ENCODE assay signal across 19 cellular contexts in genomic region chr4:157674699-157675098, GRCh38.
A peak's percentile ranks its signal among the peaks of the same experiment; 100 is the strongest.
DNase-seq lines count a peak whose midpoint lies in the region; ATAC-seq and TF ChIP-seq lines count a peak whose summit lies in the region.
"Had no signal": no experiment of that assay in that cellular context is flagged by ENCODE, and none has a peak within 500 bp of the region (broad histone marks: within the 10 kb centered on the region; RNA-seq: fewer than 3 reads in every experiment).

No MANE protein-coding gene starts in this region.

- intact Hi-C loops in mammary epithelial cell (cut with micrococcal nuclease) (no loop called here), natural killer cell (cut with micrococcal nuclease) (no loop called here)

- H3K9me3 ChIP-seq in mammary epithelial cell (replicated peaks; ENCODE audit: insufficient read depth, low read length) (no peaks in the 10 kb centered on the region), SK-N-SH (no peaks in the 10 kb centered on the region)
- H3K9me3 ChIP-seq: right atrium auricular region had no signal

- peaks cover 4% of the 10 kb centered on the region for H3K36me3 Mint-ChIP-seq in osteocyte (ENCODE audit: unreplicated experiment)
- H3K36me3 Mint-ChIP-seq in natural killer cell = no peaks in the 10 kb centered on the region
- H3K36me3 Mint-ChIP-seq: CD4-positive, alpha-beta memory T cell had no signal

- POLR2A ChIA-PET in SK-N-SH (lab: Yijun Ruan, JAX) = no interaction called here

- no peaks in the 10 kb centered on the region for H3K9me2 ChIP-seq in SK-N-SH

- no peaks in the 10 kb centered on the region for H3F3A ChIP-seq in SK-N-SH (replicated peaks; ENCODE audit: insufficient read depth)

- H3K4me1 Mint-ChIP-seq in osteocyte (ENCODE audit: unreplicated experiment) = peaks cover 12% of the 10 kb centered on the region
- no peaks in the 10 kb centered on the region for H3K4me1 Mint-ChIP-seq in natural killer cell
- H3K4me1 Mint-ChIP-seq: activated CD4-positive, alpha-beta T cell treated with anti-CD3 and anti-CD28 coated beads, Interleukin-2, amount 10 ng/mL, durations not matched to agents 7 days and 5 days; CD4-positive, alpha-beta memory T cell; nephron had no signal

- H3K4me3 Mint-ChIP-seq in osteocyte (ENCODE audit: unreplicated experiment) = no peak overlapping the region
- no peak overlapping the region for H3K4me3 Mint-ChIP-seq in natural killer cell
- H3K4me3 Mint-ChIP-seq: activated CD4-positive, alpha-beta T cell treated with anti-CD3 and anti-CD28 coated beads, Interleukin-2, amount 10 ng/mL, durations not matched to agents 7 days and 5 days; CD4-positive, alpha-beta memory T cell; nephron had no signal

- peak overlapping the region; percentile 33 for H2AFZ ChIP-seq in mammary epithelial cell (ENCODE audit: low read depth, low read length)
- H2AFZ ChIP-seq in SK-N-SH (ENCODE audit: low read depth) = no peak overlapping the region

- BruUV-seq in mammary epithelial cell (replicated peaks; lab: Mats Ljungman, UMichigan) = no TSS peak

- H3K4me1 ChIP-seq in mammary epithelial cell (ENCODE audit: insufficient read depth, low read length) (no peaks in the 10 kb centered on the region), SK-N-SH (ENCODE audit: control insufficient read depth in 1 of 2, insufficient read depth in 2 of 2, low read depth in 1 of 2, low read length in 1 of 2) (no peaks in the 10 kb centered on the region)
- H3K4me1 ChIP-seq: right atrium auricular region had no signal

- TF ChIP-seq EP300 in SK-N-SH (IDR thresholded peaks at IDR 0.05; ENCODE audit: borderline replicate concordance in 1 of 2, low read depth in 1 of 2, low read length in 1 of 2) = no peak

- H3K36me3 ChIP-seq in mammary epithelial cell (ENCODE audit: insufficient read depth, low read length) (no peaks in the 10 kb centered on the region), SK-N-SH (replicated peaks in 1 of 2; ENCODE audit: control insufficient read depth in 1 of 2, insufficient read depth in 2 of 2, low read length in 1 of 2) (no peaks in the 10 kb centered on the region)
- H3K36me3 ChIP-seq: right atrium auricular region had no signal

- H3K4me2 ChIP-seq in mammary epithelial cell (ENCODE audit: insufficient read depth, low read depth, low read length) (no peak overlapping the region), SK-N-SH (no peak overlapping the region)

- in situ Hi-C loops in mammary epithelial cell (cut with MboI; ENCODE audit: low sequenced_read_pairs in 2 of 2) = no loop called here

- CTCF ChIA-PET in mammary epithelial cell (lab: Charles Lee; ENCODE audit: low non-redundant PET) (no interaction called here), SK-N-SH (lab: Yijun Ruan, JAX) (no interaction called here)

- no peak overlapping the region for H3K9ac ChIP-seq in mammary epithelial cell (ENCODE audit: insufficient read depth, low read length)
- no peak overlapping the region for H3K9ac ChIP-seq in SK-N-SH

- H3K9me3 Mint-ChIP-seq in osteocyte (ENCODE audit: unreplicated experiment) (peaks cover 19% of the 10 kb centered on the region), natural killer cell (peaks cover 5 to 12% of the 10 kb centered on the region in 2 donors)
- H3K9me3 Mint-ChIP-seq: activated CD4-positive, alpha-beta T cell treated with anti-CD3 and anti-CD28 coated beads, Interleukin-2, amount 10 ng/mL, durations not matched to agents 7 days and 5 days had no signal

- H3K27ac Mint-ChIP-seq in osteocyte (ENCODE audit: unreplicated experiment) (peak overlapping the region; percentile 82), natural killer cell (no peak overlapping the region)
- H3K27ac Mint-ChIP-seq: activated CD4-positive, alpha-beta T cell treated with anti-CD3 and anti-CD28 coated beads, Interleukin-2, amount 10 ng/mL, durations not matched to agents 7 days and 5 days; CD4-positive, alpha-beta memory T cell; nephron had no signal

- TF ChIP-seq CTCF in mammary epithelial cell (conservative IDR thresholded peaks at IDR 0.05 in 1 of 2, IDR thresholded peaks at IDR 0.05 in 1 of 2; ENCODE audit: extremely low read depth in 1 of 2, insufficient read depth in 1 of 2, low read depth in 1 of 2, low read length in 2 of 2) = no peak
- TF ChIP-seq CTCF in osteocyte (IDR thresholded peaks at IDR 0.05) = no peak
- no peak for TF ChIP-seq CTCF in natural killer cell (IDR thresholded peaks at IDR 0.05)
- TF ChIP-seq CTCF in SK-N-SH (IDR thresholded peaks at IDR 0.05) = no peak

- WGBS in mammary epithelial cell (ENCODE audit: low coverage, missing lambda C conversion rate) = 13% methylated on average over 4 of the region's 6 CpGs
- WGBS in SK-N-SH (ENCODE audit: low lambda C conversion rate) = 47% methylated on average over 6 of the region's 6 CpGs

- ATAC-seq in natural killer cell (no peak), HG02759 (IDR thresholded peaks at IDR 0.05; ENCODE audit: unreplicated experiment) (no peak)
- ATAC-seq: esophagus mucosa; stimulated activated naive CD8-positive, alpha-beta T cell treated with anti-CD3 and anti-CD28 coated beads, Interleukin-15, Interleukin-2, amounts not matched to agents 100 U/mL and 50 U/mL, for 24 hours had no signal

- H3K79me2 ChIP-seq in mammary epithelial cell (ENCODE audit: insufficient read depth, low read length) (no peaks in the 10 kb centered on the region), SK-N-SH (ENCODE audit: insufficient read depth) (no peaks in the 10 kb centered on the region)

- dilution Hi-C loops in mammary epithelial cell (cut with HindIII; ENCODE audit: low sequenced_read_pairs) = loop anchor here (5.0 kb wide), 1 partner anchor 57 kb away; no protein-coding TSS in a partner anchor

- H3K27me3 ChIP-seq in mammary epithelial cell (ENCODE audit: insufficient read depth, low read length) (no peaks in the 10 kb centered on the region), SK-N-SH (ENCODE audit: insufficient read depth) (no peaks in the 10 kb centered on the region)
- H3K27me3 ChIP-seq: right atrium auricular region had no signal

- H4K20me1 ChIP-seq in mammary epithelial cell (ENCODE audit: insufficient read depth, low read length) (no peaks in the 10 kb centered on the region), SK-N-SH (ENCODE audit: insufficient read depth) (no peaks in the 10 kb centered on the region)

- TF ChIP-seq RAD21 in SK-N-SH (IDR thresholded peaks at IDR 0.05; ENCODE audit: low read length) = no peak

- DNase-seq in COLO829 (ENCODE audit: low spot score) = peak; percentile 7
- DNase-seq in NCI-H2081 treated with DMSO at 0.1 percent for 48 hours (lab: John Stamatoyannopoulos, UW) = peak; percentile 10
- DNase-seq in mammary epithelial cell = no peak
- DNase-seq in osteocyte (ENCODE audit: extremely low spot score, unreplicated experiment) = no peak
- no peak for DNase-seq in natural killer cell
- DNase-seq in SK-N-SH = no peak
- DNase-seq in NCI-H1436 (lab: John Stamatoyannopoulos, UW) = no peak
- DNase-seq: activated CD4-positive, alpha-beta T cell treated with anti-CD3 and anti-CD28 coated beads, Interleukin-2, amount 10 ng/mL, durations not matched to agents 7 days and 5 days; activated naive CD4-positive, alpha-beta T cell treated with Interleukin-2 at 50 U/mL for 16 hours; CD4-positive, alpha-beta memory T cell; glutamatergic neuron; NCI-H1694 treated with DMSO at 0.1 percent for 48 hours; NCI-H774; stimulated activated naive CD8-positive, alpha-beta T cell treated with anti-CD3 and anti-CD28 coated beads, Interleukin-15, Interleukin-2, amounts not matched to agents 100 U/mL and 50 U/mL, for 24 hours had no signal

- H3K27me3 Mint-ChIP-seq in osteocyte (ENCODE audit: unreplicated experiment) (no peaks in the 10 kb centered on the region), natural killer cell (ENCODE audit: low read depth in 2 of 2) (no peaks in the 10 kb centered on the region)
- H3K27me3 Mint-ChIP-seq: activated CD4-positive, alpha-beta T cell treated with anti-CD3 and anti-CD28 coated beads, Interleukin-2, amount 10 ng/mL, durations not matched to agents 7 days and 5 days; CD4-positive, alpha-beta memory T cell had no signal

- H3K27ac ChIP-seq in mammary epithelial cell (ENCODE audit: insufficient read depth, low read depth, low read length) (no peak overlapping the region), SK-N-SH (ENCODE audit: low read depth in 2 of 2, low read length in 1 of 2) (no peak overlapping the region)
- H3K27ac ChIP-seq: right atrium auricular region had no signal

- H3K4me3 ChIP-seq in mammary epithelial cell (replicated peaks in 1 of 3; ENCODE audit: insufficient read depth in 1 of 3, low read depth in 2 of 3, low read length in 3 of 3) (no peak overlapping the region), SK-N-SH (ENCODE audit: low read depth in 2 of 2, low read length in 1 of 2) (no peak overlapping the region)
- H3K4me3 ChIP-seq: lung, right atrium auricular region had no signal

TF ChIP-seq in SK-N-SH, 30 proteins besides CTCF, POLR2A, EP300 and RAD21 (continues in another document):
- TF ChIP-seq CHD2 (IDR thresholded peaks at IDR 0.05; ENCODE audit: low read length, partially characterized antibody) (no peak), ZBTB33 (IDR thresholded peaks at IDR 0.05; ENCODE audit: borderline replicate concordance, low read depth) (no peak), USF2 (IDR thresholded peaks at IDR 0.05; ENCODE audit: borderline replicate concordance, low read depth, low read length) (no peak), ELF1 (IDR thresholded peaks at IDR 0.05) (no peak), SIN3A (IDR thresholded peaks at IDR 0.05; ENCODE audit: borderline replicate concordance, low read depth, low read length) (no peak), RFX5 (IDR thresholded peaks at IDR 0.05; ENCODE audit: low read length) (no peak), FOXM1 (IDR thresholded peaks at IDR 0.05; ENCODE audit: low read depth) (no peak)

Comparison
In these comparisons a context has a peak if more than half of its experiments do, and no peak if none do; other contexts are left out.
1. DNase-seq: peak in COLO829 (single experiment) and NCI-H2081 treated with DMSO at 0.1 percent for 48 hours (single experiment); none in mammary epithelial cell (single experiment), osteocyte (single experiment), natural killer cell (single experiment), SK-N-SH (single experiment) and NCI-H1436 (single experiment).